9 cellular contexts compared by ENCODE assay signal in genomic region chr3:16509721-16510619, GRCh38. TPM values are rescaled to one million over a fixed set of nuclear protein-coding genes. Genes with fewer than 3 reads are reported as not detected.
DNase-seq lines count a peak whose midpoint lies in the region; ATAC-seq, FAIRE-seq and TF ChIP-seq lines count a peak whose summit lies in the region.
"Had no signal": no experiment of that assay in that cellular context is flagged by ENCODE, and none has a peak within 500 bp of the region (broad histone marks: within the 10 kb centered on the region; RNA-seq: fewer than 3 reads in every experiment).

No MANE protein-coding gene starts in this region.

- H3K4me1 ChIP-seq in uterus: peaks cover 5 to 7% of the 10 kb centered on the region in 2 donors

- TF ChIP-seq CTCF in bronchial epithelial cell (IDR thresholded peaks at IDR 0.05; ENCODE audit: insufficient read depth, low read length, severe bottlenecking) (no peak), uterus (IDR thresholded peaks at IDR 0.05) (no peak)

- ATAC-seq in HG03108 (IDR thresholded peaks at IDR 0.05; ENCODE audit: unreplicated experiment) (peak; percentile 32), GM21515 (IDR thresholded peaks at IDR 0.05; ENCODE audit: unreplicated experiment) (no peak)

- no peak for TF ChIP-seq POLR2A in uterus (IDR thresholded peaks at IDR 0.05)

- no peaks in the 10 kb centered on the region for H3K9me3 ChIP-seq in uterus

- H3K27ac ChIP-seq in uterus: peak overlapping the region; percentile 13

- FAIRE-seq in bronchial epithelial cell (lab: Jason Lieb, UNC): peak; percentile 36

- H3K4me3 ChIP-seq in bronchial epithelial cell (ENCODE audit: low read depth, low read length) (no peak overlapping the region), uterus (no peak overlapping the region)

- DNase-seq in stimulated activated CD4-positive, alpha-beta T cell treated with anti-CD3 and anti-CD28 coated beads, Interleukin-1b, Interleukin-23, amount 100 ng/mL, for 48 hours: peak; percentile 46
- no peak for DNase-seq in stimulated activated CD4-positive, alpha-beta T cell treated with anti-CD3 and anti-CD28 coated beads, Interleukin-15, amount 100 ng/mL, for 24 hours
- no peak for DNase-seq in bronchial epithelial cell (ENCODE audit: low read depth)
- DNase-seq in uterus: no peak
- DNase-seq in retina: no peak
- no peak for DNase-seq in NCI-H226
- DNase-seq: DMS79 treated with DMSO at 0.1 percent for 48 hours had no signal

- H3K27me3 ChIP-seq in bronchial epithelial cell (ENCODE audit: control insufficient read depth, insufficient read depth, low read length) (no peaks in the 10 kb centered on the region), uterus (no peaks in the 10 kb centered on the region)

- H3K36me3 ChIP-seq in bronchial epithelial cell (ENCODE audit: control insufficient read depth, insufficient read depth, low read length): no peaks in the 10 kb centered on the region
- H3K36me3 ChIP-seq in uterus: no peaks in the 10 kb centered on the region

- intact Hi-C loops in uterus (cut with DNase I; ENCODE audit: low total_unique reads): loop anchor here (10.0 kb wide), 2 partner anchors 95 to 215 kb away; no protein-coding TSS in a partner anchor

RNA-seq across cellular contexts. Expression of gene RFTN1, which starts 3.5 kb away (rescaled TPM):
- total RNA-seq in bronchial epithelial cell: 8.4 and 9.2 TPM in 2 replicates
- total RNA-seq in uterus: 100 to 1,000 TPM in 1 of 4 donors, 10 to 100 TPM in 3; 32.0 to 187 (median 47.6) TPM
